1 cellular context compared by ENCODE assay signal in the genomic region with DNA sequence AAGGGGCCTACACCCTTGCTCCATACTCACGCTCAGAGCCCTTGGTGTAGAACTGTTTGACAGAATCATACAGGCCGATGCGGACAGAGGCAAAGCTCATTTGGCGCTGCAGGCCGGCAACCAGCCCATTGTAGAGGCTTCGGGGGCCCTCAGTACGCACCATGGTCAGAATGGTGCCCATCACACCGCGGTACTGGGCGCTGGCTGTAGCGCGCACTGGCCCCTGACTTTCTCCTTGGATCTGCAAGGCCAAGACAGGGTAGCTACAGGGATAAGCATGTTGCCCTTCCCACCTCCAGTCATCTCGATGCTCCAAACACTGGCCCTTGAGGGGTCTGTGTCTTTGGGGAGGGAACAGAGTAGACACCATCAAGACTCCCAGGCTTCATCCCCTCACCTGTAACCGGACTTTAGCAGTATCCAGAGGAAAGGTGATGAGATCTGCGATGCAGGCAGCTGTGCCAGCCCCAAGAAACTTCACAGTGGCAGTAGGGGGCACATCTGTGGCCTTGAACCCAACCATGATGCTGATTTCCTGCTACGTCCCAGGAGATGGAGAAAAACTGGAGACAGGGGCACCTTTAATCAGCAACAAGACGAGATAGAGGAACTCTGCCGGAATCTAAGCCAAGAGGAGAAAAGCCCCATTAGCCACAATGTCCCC.
TF ChIP-seq lines count a peak whose summit lies in the region.

No MANE protein-coding gene starts in this region.

TF ChIP-seq in GM12878, 131 proteins besides CTCF, POLR2A, EP300 and RAD21:
- TF ChIP-seq, protein P1, sequence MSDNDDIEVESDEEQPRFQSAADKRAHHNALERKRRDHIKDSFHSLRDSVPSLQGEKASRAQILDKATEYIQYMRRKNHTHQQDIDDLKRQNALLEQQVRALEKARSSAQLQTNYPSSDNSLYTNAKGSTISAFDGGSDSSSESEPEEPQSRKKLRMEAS (IDR thresholded peaks at IDR 0.05; ENCODE audit: low read depth, low read length) = no peak
- no peak for TF ChIP-seq SMAD5 (IDR thresholded peaks at IDR 0.05; ENCODE audit: low read depth)
- no peak for TF ChIP-seq ZNF207 (IDR thresholded peaks at IDR 0.05; ENCODE audit: borderline replicate concordance)
- TF ChIP-seq, protein P2, sequence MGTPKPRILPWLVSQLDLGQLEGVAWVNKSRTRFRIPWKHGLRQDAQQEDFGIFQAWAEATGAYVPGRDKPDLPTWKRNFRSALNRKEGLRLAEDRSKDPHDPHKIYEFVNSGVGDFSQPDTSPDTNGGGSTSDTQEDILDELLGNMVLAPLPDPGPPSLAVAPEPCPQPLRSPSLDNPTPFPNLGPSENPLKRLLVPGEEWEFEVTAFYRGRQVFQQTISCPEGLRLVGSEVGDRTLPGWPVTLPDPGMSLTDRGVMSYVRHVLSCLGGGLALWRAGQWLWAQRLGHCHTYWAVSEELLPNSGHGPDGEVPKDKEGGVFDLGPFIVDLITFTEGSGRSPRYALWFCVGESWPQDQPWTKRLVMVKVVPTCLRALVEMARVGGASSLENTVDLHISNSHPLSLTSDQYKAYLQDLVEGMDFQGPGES (IDR thresholded peaks at IDR 0.05) = no peak
- TF ChIP-seq, protein P3, sequence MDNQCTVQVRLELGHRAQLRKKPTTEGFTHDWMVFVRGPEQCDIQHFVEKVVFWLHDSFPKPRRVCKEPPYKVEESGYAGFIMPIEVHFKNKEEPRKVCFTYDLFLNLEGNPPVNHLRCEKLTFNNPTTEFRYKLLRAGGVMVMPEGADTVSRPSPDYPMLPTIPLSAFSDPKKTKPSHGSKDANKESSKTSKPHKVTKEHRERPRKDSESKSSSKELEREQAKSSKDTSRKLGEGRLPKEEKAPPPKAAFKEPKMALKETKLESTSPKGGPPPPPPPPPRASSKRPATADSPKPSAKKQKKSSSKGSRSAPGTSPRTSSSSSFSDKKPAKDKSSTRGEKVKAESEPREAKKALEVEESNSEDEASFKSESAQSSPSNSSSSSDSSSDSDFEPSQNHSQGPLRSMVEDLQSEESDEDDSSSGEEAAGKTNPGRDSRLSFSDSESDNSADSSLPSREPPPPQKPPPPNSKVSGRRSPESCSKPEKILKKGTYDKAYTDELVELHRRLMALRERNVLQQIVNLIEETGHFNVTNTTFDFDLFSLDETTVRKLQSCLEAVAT (IDR thresholded peaks at IDR 0.05) = no peak
- TF ChIP-seq ASH2L (IDR thresholded peaks at IDR 0.05; ENCODE audit: borderline replicate concordance, low read depth) = no peak
- no peak for TF ChIP-seq MTA3 (IDR thresholded peaks at IDR 0.05; ENCODE audit: borderline replicate concordance, low read length)
- no peak for TF ChIP-seq ZNF622 (IDR thresholded peaks at IDR 0.05)
- no peak for TF ChIP-seq RELB (IDR thresholded peaks at IDR 0.05; ENCODE audit: low read depth)
- TF ChIP-seq, protein P4, sequence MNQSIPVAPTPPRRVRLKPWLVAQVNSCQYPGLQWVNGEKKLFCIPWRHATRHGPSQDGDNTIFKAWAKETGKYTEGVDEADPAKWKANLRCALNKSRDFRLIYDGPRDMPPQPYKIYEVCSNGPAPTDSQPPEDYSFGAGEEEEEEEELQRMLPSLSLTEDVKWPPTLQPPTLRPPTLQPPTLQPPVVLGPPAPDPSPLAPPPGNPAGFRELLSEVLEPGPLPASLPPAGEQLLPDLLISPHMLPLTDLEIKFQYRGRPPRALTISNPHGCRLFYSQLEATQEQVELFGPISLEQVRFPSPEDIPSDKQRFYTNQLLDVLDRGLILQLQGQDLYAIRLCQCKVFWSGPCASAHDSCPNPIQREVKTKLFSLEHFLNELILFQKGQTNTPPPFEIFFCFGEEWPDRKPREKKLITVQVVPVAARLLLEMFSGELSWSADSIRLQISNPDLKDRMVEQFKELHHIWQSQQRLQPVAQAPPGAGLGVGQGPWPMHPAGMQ (IDR thresholded peaks at IDR 0.05; ENCODE audit: borderline replicate concordance) = no peak
- TF ChIP-seq WRNIP1 (IDR thresholded peaks at IDR 0.05; ENCODE audit: borderline replicate concordance, low read depth, low read length) = no peak
- no peak for TF ChIP-seq IRF4 (IDR thresholded peaks at IDR 0.05; ENCODE audit: low read depth, low read length)
- TF ChIP-seq SP1 (IDR thresholded peaks at IDR 0.05; ENCODE audit: low read depth, low read length) = no peak
- no peak for TF ChIP-seq ATF3 (IDR thresholded peaks at IDR 0.05; ENCODE audit: borderline replicate concordance, extremely low read depth, low read depth, low read length)
- no peak for TF ChIP-seq STAT3 (IDR thresholded peaks at IDR 0.05; ENCODE audit: low read depth, low read length)
- no peak for TF ChIP-seq CHD2 (IDR thresholded peaks at IDR 0.05; ENCODE audit: borderline replicate concordance, low read depth, low read length)
- no peak for TF ChIP-seq SREBF2 (IDR thresholded peaks at IDR 0.05; ENCODE audit: low read length)
- no peak for TF ChIP-seq MEF2A (IDR thresholded peaks at IDR 0.05; ENCODE audit: insufficient read depth, low read depth, low read length)
- no peak for TF ChIP-seq CREB1 (IDR thresholded peaks at IDR 0.05; ENCODE audit: low read depth)
- TF ChIP-seq, protein P5, sequence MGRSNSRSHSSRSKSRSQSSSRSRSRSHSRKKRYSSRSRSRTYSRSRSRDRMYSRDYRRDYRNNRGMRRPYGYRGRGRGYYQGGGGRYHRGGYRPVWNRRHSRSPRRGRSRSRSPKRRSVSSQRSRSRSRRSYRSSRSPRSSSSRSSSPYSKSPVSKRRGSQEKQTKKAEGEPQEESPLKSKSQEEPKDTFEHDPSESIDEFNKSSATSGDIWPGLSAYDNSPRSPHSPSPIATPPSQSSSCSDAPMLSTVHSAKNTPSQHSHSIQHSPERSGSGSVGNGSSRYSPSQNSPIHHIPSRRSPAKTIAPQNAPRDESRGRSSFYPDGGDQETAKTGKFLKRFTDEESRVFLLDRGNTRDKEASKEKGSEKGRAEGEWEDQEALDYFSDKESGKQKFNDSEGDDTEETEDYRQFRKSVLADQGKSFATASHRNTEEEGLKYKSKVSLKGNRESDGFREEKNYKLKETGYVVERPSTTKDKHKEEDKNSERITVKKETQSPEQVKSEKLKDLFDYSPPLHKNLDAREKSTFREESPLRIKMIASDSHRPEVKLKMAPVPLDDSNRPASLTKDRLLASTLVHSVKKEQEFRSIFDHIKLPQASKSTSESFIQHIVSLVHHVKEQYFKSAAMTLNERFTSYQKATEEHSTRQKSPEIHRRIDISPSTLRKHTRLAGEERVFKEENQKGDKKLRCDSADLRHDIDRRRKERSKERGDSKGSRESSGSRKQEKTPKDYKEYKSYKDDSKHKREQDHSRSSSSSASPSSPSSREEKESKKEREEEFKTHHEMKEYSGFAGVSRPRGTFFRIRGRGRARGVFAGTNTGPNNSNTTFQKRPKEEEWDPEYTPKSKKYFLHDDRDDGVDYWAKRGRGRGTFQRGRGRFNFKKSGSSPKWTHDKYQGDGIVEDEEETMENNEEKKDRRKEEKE (IDR thresholded peaks at IDR 0.05) = no peak
TF ChIP-seq in GM12878: peak in this region for 0.
